In genomic region chr15:26235148-26235769, GRCh38 we compare ENCODE assay signal across 26 cellular contexts.
DNase-seq lines count a peak whose midpoint lies in the region; ATAC-seq, FAIRE-seq and TF ChIP-seq lines count a peak whose summit lies in the region.
"Had no signal": no experiment of that assay in that cellular context is flagged by ENCODE, and none has a peak within 500 bp of the region (broad histone marks: within the 10 kb centered on the region; RNA-seq: fewer than 3 reads in every experiment).

No MANE protein-coding gene starts in this region.

- H2BK120ac ChIP-seq in H1 (replicated peaks; ENCODE audit: low read depth, low read length): peak overlapping the region; percentile 93

- H3K9me3 ChIP-seq in H1 (ENCODE audit: insufficient read depth in 2 of 2, low read depth in 1 of 2, low read length in 1 of 2) (no peaks in the 10 kb centered on the region), neural cell (ENCODE audit: low read length) (no peaks in the 10 kb centered on the region)
- H3K9me3 ChIP-seq: psoas muscle, SJCRH30, upper lobe of right lung had no signal

- peak overlapping the region; percentile 97 for H2BK5ac ChIP-seq in H1 (ENCODE audit: low read depth, low read length)

- H3K79me1 ChIP-seq in H1 (ENCODE audit: low read depth, low read length): no peaks in the 10 kb centered on the region

- BruUV-seq in Calu3 (replicated peaks; lab: Mats Ljungman, UMichigan): no TSS peak

- peak overlapping the region; percentile 86 for H3K27ac ChIP-seq in H1 (ENCODE audit: low read depth, low read length)
- no peak overlapping the region for H3K27ac ChIP-seq in neural cell (ENCODE audit: low read length)
- H3K27ac ChIP-seq: psoas muscle, SJCRH30, upper lobe of right lung had no signal

- peak in 1 of 2 experiments; percentile 90; a peak in 1 of 3 replicates for TF ChIP-seq EP300 in H1 (IDR thresholded peaks at IDR 0.05; ENCODE audit: borderline replicate concordance in 1 of 2, low read depth in 2 of 2, low read length in 2 of 2)
- TF ChIP-seq EP300 in neural cell (conservative IDR thresholded peaks at IDR 0.05; ENCODE audit: poor library complexity, severe bottlenecking): no peak

- H3K36me3 Mint-ChIP-seq in Calu3 (ENCODE audit: insufficient read depth, unreplicated experiment): no peaks in the 10 kb centered on the region
- H3K36me3 Mint-ChIP-seq: natural killer cell had no signal

- no peaks in the 10 kb centered on the region for H3K79me2 ChIP-seq in H1 (ENCODE audit: control insufficient read depth in 1 of 2, insufficient read depth in 2 of 2, low read length in 2 of 2)
- H3K79me2 ChIP-seq in neural cell (replicated peaks; ENCODE audit: insufficient read depth, low read length): no peaks in the 10 kb centered on the region

- H3K23me2 ChIP-seq in H1 (ENCODE audit: low read depth, low read length): peaks cover 4% of the 10 kb centered on the region; the same call in 1 of the 2 replicates

- ATAC-seq in GM19035 (IDR thresholded peaks at IDR 0.05; ENCODE audit: unreplicated experiment): no peak
- ATAC-seq: activated T-cell treated with anti-CD3 and anti-CD28 coated beads, Interleukin-2, amount 50 U/mL, for 4 hours; esophagus mucosa; natural killer cell; Panc1; psoas muscle; upper lobe of right lung had no signal

- H3K27me3 ChIP-seq in H1 (replicated peaks in 1 of 4; ENCODE audit: control insufficient read depth in 3 of 4, extremely low read depth in 1 of 4, insufficient read depth in 3 of 4, low read length in 3 of 4) (peaks cover 0 to 2% (median 0%) of the 10 kb centered on the region in 4 experiments; a peak in 1 of 7 replicates), neural cell (ENCODE audit: insufficient read depth, low read depth, low read length) (no peaks in the 10 kb centered on the region)
- H3K27me3 ChIP-seq: SJCRH30, upper lobe of right lung had no signal

- peak overlapping the region; percentile 67 for H3K56ac ChIP-seq in H1 (replicated peaks; ENCODE audit: insufficient read length, low read depth, low read length)

- H4K5ac ChIP-seq in H1 (ENCODE audit: insufficient read length, low read depth, low read length): peak overlapping the region; percentile 32

- peak overlapping the region; percentile 63 for H3K18ac ChIP-seq in H1 (ENCODE audit: extremely low read depth, low read length)

- no peaks in the 10 kb centered on the region for H4K20me1 ChIP-seq in H1 (replicated peaks in 1 of 2; ENCODE audit: control insufficient read depth in 1 of 2, insufficient read depth in 2 of 2, low read length in 2 of 2)
- no peaks in the 10 kb centered on the region for H4K20me1 ChIP-seq in neural cell (ENCODE audit: insufficient read depth)

- H3K27ac Mint-ChIP-seq in Calu3 (ENCODE audit: unreplicated experiment): no peak overlapping the region
- H3K27ac Mint-ChIP-seq: B cell, natural killer cell had no signal

- H2AK5ac ChIP-seq in H1 (ENCODE audit: low read depth, low read length): peak overlapping the region; percentile 75; the same call in 1 of the 2 replicates

- H3K36me3 ChIP-seq in H1 (ENCODE audit: control insufficient read depth in 2 of 4, insufficient read depth in 4 of 4, low read length in 3 of 4) (no peaks in the 10 kb centered on the region), neural cell (ENCODE audit: insufficient read depth, low read length) (no peaks in the 10 kb centered on the region)
- H3K36me3 ChIP-seq: SJCRH30, upper lobe of right lung had no signal

- CTCF ChIA-PET in H1 (lab: Charles Lee; ENCODE audit: partially characterized antibody) (interaction anchor here (0.6 to 1.1 kb wide), 3 partner anchors 8 to 219 kb away, joined by 3 to 5 read pairs (median 3); no protein-coding TSS in a partner anchor), Calu3 (lab: Charles Lee) (no interaction called here)

- H3K9me2 ChIP-seq in neural cell (ENCODE audit: insufficient read depth, low read length): no peaks in the 10 kb centered on the region

- no peak overlapping the region for H3K4me3 Mint-ChIP-seq in Calu3 (ENCODE audit: low read depth, unreplicated experiment)
- H3K4me3 Mint-ChIP-seq: activated T-cell treated with anti-CD3 and anti-CD28 coated beads, Interleukin-2, amount 50 U/mL, for 4 hours; B cell; central memory CD8-positive, alpha-beta T cell; natural killer cell had no signal

- intact Hi-C loops in Calu3 (cut with micrococcal nuclease; ENCODE audit: unreplicated experiment): no loop called here

- 9% methylated on average over 12 of the region's 12 CpGs; no CpG with 5 or more reads in 1 of the 2 experiments for WGBS in H1 (ENCODE audit: extremely low coverage in 1 of 2, insufficient coverage in 1 of 2, insufficient read length in 1 of 2, insufficient replicate concordance in 2 of 2, low coverage in 1 of 2, low lambda C conversion rate in 2 of 2, missing lambda C conversion rate in 1 of 2), 2 experiments

- peak in 1 of 2 experiments; percentile 74; a peak in 2 of 3 replicates for TF ChIP-seq POLR2A in H1 (IDR thresholded peaks at IDR 0.05; ENCODE audit: control extremely low read depth in 1 of 2, low read depth in 2 of 2, low read length in 2 of 2)

- H3K4me1 Mint-ChIP-seq in Calu3 (ENCODE audit: low read depth, unreplicated experiment): no peaks in the 10 kb centered on the region
- H3K4me1 Mint-ChIP-seq: B cell; central memory CD8-positive, alpha-beta T cell; natural killer cell had no signal

- H4K91ac ChIP-seq in H1 (replicated peaks; ENCODE audit: insufficient read length, low read length): peak overlapping the region; percentile 93

- H3K9ac ChIP-seq in H1 (replicated peaks in 1 of 4; ENCODE audit: extremely low read depth in 1 of 4, low read depth in 3 of 4, low read length in 3 of 4) (no peak overlapping the region; a peak in 3 of 7 replicates), neural cell (ENCODE audit: low read length) (peak overlapping the region; percentile 27)

- POLR2A ChIA-PET in H1 (lab: Charles Lee; ENCODE audit: partially characterized antibody): interaction anchor here (0.8 to 0.9 kb wide), 3 partner anchors 9 to 35 kb away, joined by 3 to 4 read pairs (median 4); no protein-coding TSS in a partner anchor

- H2BK15ac ChIP-seq in H1 (ENCODE audit: low read length): peak overlapping the region; percentile 40

- peak in 2 of 3 experiments; percentile 53 to 74 for DNase-seq in NCI-H1417 (lab: John Stamatoyannopoulos, UW)
- no peak for DNase-seq in NCI-H1417 treated with DMSO at 0.1 percent for 48 hours (lab: John Stamatoyannopoulos, UW)
- DNase-seq in NCI-H2081 treated with DMSO at 0.1 percent for 48 hours (lab: John Stamatoyannopoulos, UW): peak; percentile 67
- DNase-seq in H1 (ENCODE audit: low read depth in 1 of 2, low spot score in 2 of 2): peak; percentile 71 to 80
- no peak for DNase-seq in dedifferentiated amniotic fluid mesenchymal stem cell (ENCODE audit: extremely low spot score)
- no peak for DNase-seq in Calu3
- DNase-seq: 8988T; activated CD4-positive, CD25-positive, alpha-beta regulatory T cell; activated naive CD4-positive, alpha-beta T cell treated with anti-CD3 and anti-CD28 coated beads, Interleukin-2, amount 50 U/mL, for 16 hours; activated T-cell treated with anti-CD3 and anti-CD28 coated beads, Interleukin-2, amount 50 U/mL, for 4 hours; aorta; Caco-2; natural killer cell; NCI-H187; NCI-H526 treated with DMSO at 0.1 percent for 48 hours; psoas muscle; SJCRH30; stimulated activated CD4-positive, alpha-beta T cell treated with anti-CD3 and anti-CD28 coated beads, Interleukin-4, amount 100 ng/mL, for 4 hours; upper lobe of right lung had no signal

- H3K4me3 ChIP-seq in H1 (ENCODE audit: extremely low read depth in 1 of 4, insufficient read depth in 2 of 4, low read depth in 3 of 4, low read length in 4 of 4) (peak overlapping the region in 3 of 4 experiments; percentile 18 to 46 (median 21); a peak in 6 of 8 replicates), neural cell (ENCODE audit: low read length) (peak overlapping the region; percentile 40)
- H3K4me3 ChIP-seq: psoas muscle, SJCRH30, upper lobe of right lung had no signal

- H3K27me3 Mint-ChIP-seq in Calu3 (ENCODE audit: unreplicated experiment): no peaks in the 10 kb centered on the region
- H3K27me3 Mint-ChIP-seq: B cell; central memory CD8-positive, alpha-beta T cell had no signal

- peak; percentile 12 to 13; a peak in 1 of 4 replicates for TF ChIP-seq RAD21 in H1 (IDR thresholded peaks at IDR 0.05 in 1 of 2, conservative IDR thresholded peaks at IDR 0.05 in 1 of 2; ENCODE audit: low read depth in 2 of 2, low read length in 2 of 2)
- TF ChIP-seq RAD21 in neural cell (conservative IDR thresholded peaks at IDR 0.05): no peak

- peak overlapping the region; percentile 41 for H3K4ac ChIP-seq in H1 (replicated peaks; ENCODE audit: insufficient read length, low read depth, low read length)

- H3K9me3 Mint-ChIP-seq in Calu3 (ENCODE audit: low read depth, unreplicated experiment): peaks cover 3% of the 10 kb centered on the region
- H3K9me3 Mint-ChIP-seq: activated T-cell treated with anti-CD3 and anti-CD28 coated beads, Interleukin-2, amount 50 U/mL, for 4 hours had no signal

- TF ChIP-seq CTCF in H1 (IDR thresholded peaks at IDR 0.05; ENCODE audit: control extremely low read depth in 1 of 3, insufficient read depth in 1 of 3, low read depth in 1 of 3, low read length in 3 of 3) (no peak), neural cell (IDR thresholded peaks at IDR 0.05; ENCODE audit: poor library complexity, severe bottlenecking) (no peak), Calu3 (IDR thresholded peaks at IDR 0.05; ENCODE audit: unreplicated experiment) (no peak)

- no peak overlapping the region for H3K14ac ChIP-seq in H1 (ENCODE audit: insufficient read length)

- H4K8ac ChIP-seq in H1 (ENCODE audit: extremely low read depth, insufficient read depth, low read length): no peak overlapping the region; the same call in 1 of the 2 replicates

- H3K4me2 ChIP-seq in H1 (ENCODE audit: insufficient read depth in 1 of 2, low read depth in 2 of 2, low read length in 2 of 2) (peak overlapping the region; percentile 33 to 64), neural cell (ENCODE audit: low read length) (no peak overlapping the region)

- FAIRE-seq in H1 (lab: Jason Lieb, UNC): peak; percentile 79
- FAIRE-seq: keratinocyte had no signal

- H3F3A ChIP-seq in neural cell (ENCODE audit: insufficient read depth, low read length, poor library complexity, severe bottlenecking): no peaks in the 10 kb centered on the region

- H2AFZ ChIP-seq in H1 (ENCODE audit: low read length) (no peak overlapping the region), neural cell (ENCODE audit: low read depth, low read length) (peak overlapping the region; percentile 19)

- peak overlapping the region; percentile 97 for H2BK20ac ChIP-seq in H1 (ENCODE audit: low read length)

- H3K23ac ChIP-seq in H1 (ENCODE audit: insufficient read length): no peak overlapping the region

- H2BK12ac ChIP-seq in H1 (ENCODE audit: low read depth, low read length): peak overlapping the region; percentile 92

- peaks cover 13 to 31% (median 22%) of the 10 kb centered on the region in 4 experiments; a peak in 6 of 7 replicates for H3K4me1 ChIP-seq in H1 (replicated peaks in 1 of 4; ENCODE audit: control insufficient read depth in 3 of 4, insufficient read depth in 4 of 4, low read length in 3 of 4)
- H3K4me1 ChIP-seq: Caco-2, psoas muscle, SJCRH30, upper lobe of right lung had no signal

TF ChIP-seq in neural cell, 6 proteins besides CTCF, POLR2A, EP300 and RAD21 (continues in another document):
- no peak for TF ChIP-seq POLR2AphosphoS5 (IDR thresholded peaks at IDR 0.05)

Comparison
In these comparisons a context has a peak if more than half of its experiments do, and no peak if none do; other contexts are left out.
1. DNase-seq: peak in NCI-H1417 (2 of 3), NCI-H2081 treated with DMSO at 0.1 percent for 48 hours (single experiment) and H1 (2 of 2); none in NCI-H1417 treated with DMSO at 0.1 percent for 48 hours (single experiment), dedifferentiated amniotic fluid mesenchymal stem cell (single experiment) and Calu3 (single experiment).